ENCODE assay signal across 8 cellular contexts in the genomic region with DNA sequence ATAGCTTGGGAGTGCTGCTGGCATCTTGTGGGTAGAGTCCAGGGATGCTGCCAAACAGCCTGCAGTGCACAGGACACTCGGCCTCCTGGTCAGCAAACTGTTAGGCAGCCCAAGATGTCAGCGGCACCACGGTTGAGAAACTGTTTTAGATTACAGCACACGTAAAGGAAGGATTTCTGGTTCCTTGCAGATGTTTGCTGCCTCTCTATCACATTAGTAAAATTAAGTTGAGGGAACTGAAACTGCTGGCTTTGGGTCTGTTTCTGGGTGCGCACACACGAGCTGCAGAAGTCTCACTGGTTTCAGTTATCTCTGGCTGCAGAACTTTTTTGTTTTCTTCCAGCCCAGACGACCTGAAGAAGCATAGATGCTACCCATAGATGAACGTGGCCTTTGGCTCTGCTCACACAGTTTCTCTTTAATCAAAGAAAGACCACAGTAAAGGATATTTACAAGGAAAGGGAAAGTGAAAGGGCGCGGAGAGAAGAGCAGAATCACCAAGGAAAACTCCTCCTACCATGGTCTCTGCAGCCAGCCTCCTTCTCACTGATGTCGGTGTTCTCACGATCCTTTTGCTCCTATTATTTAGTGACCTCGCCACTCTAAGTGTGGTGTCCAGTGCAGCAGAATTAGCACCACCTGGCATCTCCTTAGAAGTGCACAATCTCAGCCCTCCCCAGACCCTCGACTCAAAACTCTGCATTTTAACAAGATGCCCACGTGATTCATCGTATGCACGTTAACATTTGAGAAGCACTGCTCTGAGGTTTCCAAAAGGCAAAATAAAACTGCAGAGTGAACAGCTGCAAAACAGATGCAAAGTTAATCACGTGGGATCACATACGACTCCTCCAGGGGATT. TPM values are rescaled to one million over a fixed set of nuclear protein-coding genes. Genes with fewer than 3 reads are reported as not detected.
DNase-seq lines count a peak whose midpoint lies in the region; ATAC-seq and TF ChIP-seq lines count a peak whose summit lies in the region.

No MANE protein-coding gene starts in this region.

- peaks cover 49% of the 10 kb centered on the region for H3K4me1 Mint-ChIP-seq in activated naive CD8-positive, alpha-beta T cell treated with anti-CD3 and anti-CD28 coated beads for 36 hours

- peak overlapping the region; percentile 86 for H3K27ac ChIP-seq in MM.1S (ENCODE audit: low read length)

- H3K9me3 ChIP-seq in MM.1S (replicated peaks; ENCODE audit: insufficient read depth, low read length), result no peaks in the 10 kb centered on the region

- H3K79me2 ChIP-seq in MM.1S (ENCODE audit: low read length), result no peaks in the 10 kb centered on the region

- H3K9me2 ChIP-seq in MM.1S (replicated peaks; ENCODE audit: insufficient read depth, low read length), result no peaks in the 10 kb centered on the region

- peaks cover 27% of the 10 kb centered on the region for H3F3A ChIP-seq in MM.1S (ENCODE audit: insufficient read depth, low read length)

- DNase-seq in MM.1S (peak; percentile 76), kidney tubule cell (ENCODE audit: low spot score) (peak; percentile 58), superior temporal gyrus (ENCODE audit: extremely low spot score) (peak; percentile 32), OCI-M2 (lab: John Stamatoyannopoulos, UW; ENCODE audit: unreplicated experiment) (no peak), NCI-H1417 treated with DMSO at 0.1 percent for 48 hours (lab: John Stamatoyannopoulos, UW) (no peak)
- DNase-seq in activated naive CD8-positive, alpha-beta T cell treated with anti-CD3 and anti-CD28 coated beads for 36 hours, result peak; percentile 40

- H3K36me3 ChIP-seq in MM.1S (replicated peaks; ENCODE audit: insufficient read depth, low read length), result no peaks in the 10 kb centered on the region

- H3K36me3 Mint-ChIP-seq in activated naive CD8-positive, alpha-beta T cell treated with anti-CD3 and anti-CD28 coated beads for 36 hours, result peaks cover 8% of the 10 kb centered on the region

- H3K27me3 ChIP-seq in MM.1S (replicated peaks; ENCODE audit: insufficient read depth, low read length), result no peaks in the 10 kb centered on the region

- no peaks in the 10 kb centered on the region for H4K20me1 ChIP-seq in MM.1S (ENCODE audit: insufficient read depth, low read length)

- H3K4me3 Mint-ChIP-seq in activated naive CD8-positive, alpha-beta T cell treated with anti-CD3 and anti-CD28 coated beads for 36 hours, result peak overlapping the region; percentile 90

- peak overlapping the region; percentile 72 for H2AFZ ChIP-seq in MM.1S (ENCODE audit: low read length)

- peaks cover 16% of the 10 kb centered on the region for H3K4me1 ChIP-seq in MM.1S (ENCODE audit: low read length)

- peak overlapping the region; percentile 60 for H3K9ac ChIP-seq in MM.1S (ENCODE audit: low read length)

- peak overlapping the region; percentile 60 for H3K4me3 ChIP-seq in MM.1S (ENCODE audit: low read length)

- H3K4me2 ChIP-seq in MM.1S (ENCODE audit: low read depth, low read length), result peak overlapping the region; percentile 90

- H3K27me3 Mint-ChIP-seq in activated naive CD8-positive, alpha-beta T cell treated with anti-CD3 and anti-CD28 coated beads for 36 hours, result no peaks in the 10 kb centered on the region

- H3K27ac Mint-ChIP-seq in activated naive CD8-positive, alpha-beta T cell treated with anti-CD3 and anti-CD28 coated beads for 36 hours, result peak overlapping the region; percentile 96

- H3K9me3 Mint-ChIP-seq in activated naive CD8-positive, alpha-beta T cell treated with anti-CD3 and anti-CD28 coated beads for 36 hours, result peaks cover 4% of the 10 kb centered on the region

- peak; percentile 35 for ATAC-seq in GM18499 (IDR thresholded peaks at IDR 0.05; ENCODE audit: insufficient read depth, unreplicated experiment)
- peak; percentile 57 for ATAC-seq in GM21825 (IDR thresholded peaks at IDR 0.05; ENCODE audit: unreplicated experiment)

- no peak for TF ChIP-seq CTCF in MM.1S (IDR thresholded peaks at IDR 0.05; ENCODE audit: low read length)

RNA-seq across cellular contexts. Expression of a gene that starts 50.6 kb away (rescaled TPM):
- total RNA-seq in activated naive CD8-positive, alpha-beta T cell treated with anti-CD3 and anti-CD28 coated beads for 36 hours, result 10 to 100 TPM; 83.2 to 85.2 TPM

Comparison
In these comparisons a context has a peak if more than half of its experiments do, and no peak if none do; other contexts are left out.
1. DNase-seq: peak in MM.1S (single experiment), activated naive CD8-positive, alpha-beta T cell treated with anti-CD3 and anti-CD28 coated beads for 36 hours (single experiment), kidney tubule cell (single experiment) and superior temporal gyrus (single experiment); none in OCI-M2 (single experiment) and NCI-H1417 treated with DMSO at 0.1 percent for 48 hours (single experiment).